ENCODE assay signal across 15 cellular contexts in genomic region chr13:77290342-77290741, GRCh38.
"Had no signal": no experiment of that assay in that cellular context is flagged by ENCODE, and none has a peak within 500 bp of the region (broad histone marks: within the 10 kb centered on the region; RNA-seq: fewer than 3 reads in every experiment).

No MANE protein-coding gene starts in this region.

- H3K4me3 ChIP-seq: coronary artery, gastroesophageal sphincter, left ventricle myocardium inferior, tibial nerve, vagina had no signal

- H3K27me3 ChIP-seq: gastroesophageal sphincter, tibial nerve, vagina had no signal

- ATAC-seq: gastroesophageal sphincter had no signal

- H3K4me1 ChIP-seq: gastroesophageal sphincter, left ventricle myocardium inferior, tibial nerve, vagina had no signal

- DNase-seq: activated effector memory CD4-positive, alpha-beta T cell treated with anti-CD3 and anti-CD28 coated beads, Interleukin-2, amount 50 U/mL, for 16 hours; caudate nucleus; effector CD4-positive, alpha-beta T cell; left ventricle myocardium inferior; mesenchymal stem cell; stimulated activated CD4-positive, alpha-beta T cell treated with anti-CD3 and anti-CD28 coated beads, Interleukin-4, amount 100 ng/mL, for 4 hours; T-helper 2 cell had no signal

- H3K27ac ChIP-seq: coronary artery, epithelial cell of prostate, gastroesophageal sphincter, left ventricle myocardium inferior, tibial nerve, vagina had no signal

- H3K9me3 ChIP-seq: vagina had no signal

- FAIRE-seq: astrocyte, keratinocyte, TTC549 had no signal
